ENCODE assay signal across 21 cellular contexts in genomic region chr13:43573787-43574562, GRCh38.
DNase-seq lines count a peak whose midpoint lies in the region; FAIRE-seq lines count a peak whose summit lies in the region.
"Had no signal": no experiment of that assay in that cellular context is flagged by ENCODE, and none has a peak within 500 bp of the region (broad histone marks: within the 10 kb centered on the region; RNA-seq: fewer than 3 reads in every experiment).

No MANE protein-coding gene starts in this region.

- peak; percentile 23 for FAIRE-seq in frontal cortex (lab: Jason Lieb, UNC)
- FAIRE-seq: endometrium, TTC549 had no signal

- H3K27me3 ChIP-seq in SJCRH30 (no peaks in the 10 kb centered on the region), stomach smooth muscle (ENCODE audit: control insufficient read depth in 1 of 2, insufficient read depth in 2 of 2, low read length in 2 of 2) (no peaks in the 10 kb centered on the region)
- H3K27me3 ChIP-seq: brain microvascular endothelial cell, right lobe of liver had no signal

- no peaks in the 10 kb centered on the region for H3K9me3 ChIP-seq in SJCRH30 (replicated peaks)
- no peaks in the 10 kb centered on the region for H3K9me3 ChIP-seq in stomach smooth muscle (ENCODE audit: control insufficient read depth in 2 of 2, low read length in 2 of 2)
- H3K9me3 ChIP-seq: right lobe of liver had no signal

- H3K36me3 ChIP-seq in SJCRH30 (no peaks in the 10 kb centered on the region), stomach smooth muscle (ENCODE audit: control insufficient read depth in 2 of 2, insufficient read depth in 2 of 2, low read length in 2 of 2) (no peaks in the 10 kb centered on the region)
- H3K36me3 ChIP-seq: brain microvascular endothelial cell, right lobe of liver had no signal

- DNase-seq in NCI-H2227 treated with DMSO at 0.1 percent for 48 hours (lab: John Stamatoyannopoulos, UW), result peak; percentile 14
- DNase-seq in NCI-H2227 (lab: John Stamatoyannopoulos, UW; ENCODE audit: unreplicated experiment), result no peak
- no peak for DNase-seq in SJCRH30
- DNase-seq in frontal cortex (ENCODE audit: low spot score in 2 of 2), result no peak
- no peak for DNase-seq in caudate nucleus (lab: John Stamatoyannopoulos, UW)
- no peak for DNase-seq in NCI-H2107 (lab: John Stamatoyannopoulos, UW)
- DNase-seq in DMS79 (lab: John Stamatoyannopoulos, UW), result no peak
- DNase-seq: 8988T; activated CD8-positive, alpha-beta T cell treated with anti-CD3 and anti-CD28 coated beads for 36 hours; activated naive CD4-positive, alpha-beta T cell; CD8-positive, alpha-beta memory T cell; H9; naive thymus-derived CD8-positive, alpha-beta T cell; NCI-H748 treated with DMSO at 0.1 percent for 48 hours; right lobe of liver; SHP77; stimulated activated naive CD8-positive, alpha-beta T cell treated with anti-CD3 and anti-CD28 coated beads, Interleukin-15, Interleukin-2, amounts not matched to agents 100 U/mL and 50 U/mL, for 24 hours had no signal

- H3K4me1 ChIP-seq in SJCRH30 (peaks cover 25% of the 10 kb centered on the region), stomach smooth muscle (ENCODE audit: control insufficient read depth, insufficient read depth, low read length) (peaks cover 13% of the 10 kb centered on the region)
- H3K4me1 ChIP-seq: right lobe of liver had no signal

- H3K4me3 ChIP-seq in SJCRH30, result no peak overlapping the region
- no peak overlapping the region for H3K4me3 ChIP-seq in stomach smooth muscle (ENCODE audit: low read length in 2 of 2)
- H3K4me3 ChIP-seq: right lobe of liver had no signal

- no peak overlapping the region for H3K9ac ChIP-seq in stomach smooth muscle (ENCODE audit: low read length in 2 of 2)

- peak overlapping the region; percentile 28 for H3K27ac ChIP-seq in SJCRH30
- peak overlapping the region; percentile 42 for H3K27ac ChIP-seq in stomach smooth muscle (ENCODE audit: low read length)
- no peak overlapping the region for H3K27ac ChIP-seq in caudate nucleus (ENCODE audit: low read depth, low read length)
- H3K27ac ChIP-seq: brain microvascular endothelial cell, right lobe of liver had no signal
